ENCODE assay signal across 17 cellular contexts in the genomic region with DNA sequence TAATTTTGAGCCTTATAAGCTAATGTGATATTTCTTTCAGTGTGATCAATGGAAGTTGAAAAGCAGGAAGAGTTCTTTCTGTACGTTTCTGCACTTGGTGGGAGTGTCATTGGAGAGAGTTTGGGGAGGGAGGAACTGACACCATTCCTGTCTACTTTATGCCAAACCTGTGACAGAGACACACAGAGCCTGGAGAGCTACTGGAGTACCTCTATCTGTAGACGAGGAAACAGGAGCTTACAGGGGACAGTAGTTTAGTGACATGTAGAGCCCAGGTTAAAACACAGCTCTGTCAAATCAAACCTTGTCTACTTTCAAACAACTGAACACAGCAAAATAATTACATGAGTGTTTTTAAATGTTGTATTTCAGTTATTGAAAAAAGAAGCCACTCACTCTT.
DNase-seq lines count a peak whose midpoint lies in the region; ATAC-seq, FAIRE-seq and TF ChIP-seq lines count a peak whose summit lies in the region.
"Had no signal": no experiment of that assay in that cellular context is flagged by ENCODE, and none has a peak within 500 bp of the region (broad histone marks: within the 10 kb centered on the region; RNA-seq: fewer than 3 reads in every experiment).

No MANE protein-coding gene starts in this region.

- H3K36me3 Mint-ChIP-seq in Calu3 (ENCODE audit: insufficient read depth, unreplicated experiment) (no peaks in the 10 kb centered on the region), mesothelial cell of epicardium (no peaks in the 10 kb centered on the region)
- H3K36me3 Mint-ChIP-seq in activated T-helper 2 cell treated with anti-CD3 and anti-CD28 coated beads, Interferon-gamma antibody, Interleukin-2, Interleukin-4, amounts not matched to agents 10 μg/mL and 5 μg/mL and 100 μg/mL, durations not matched to agents 14 hours and 24 hours and 36 hours (ENCODE audit: low read depth), result peaks cover 4% of the 10 kb centered on the region
- H3K36me3 Mint-ChIP-seq in CD8-positive, alpha-beta memory T cell, result no peaks in the 10 kb centered on the region
- no peaks in the 10 kb centered on the region for H3K36me3 Mint-ChIP-seq in CD4-positive, alpha-beta memory T cell
- H3K36me3 Mint-ChIP-seq: immature natural killer cell, WTC11 had no signal

- no peaks in the 10 kb centered on the region for H3K27me3 ChIP-seq in CD8-positive, alpha-beta memory T cell (ENCODE audit: insufficient read depth, low read length, poor library complexity, severe bottlenecking)
- H3K27me3 ChIP-seq in CD4-positive, alpha-beta memory T cell (ENCODE audit: insufficient read depth, low read length), result no peaks in the 10 kb centered on the region
- H3K27me3 ChIP-seq: BLaER1 treated with 17β-estradiol and CSF1 and Interleukin-3, amounts not matched to agents 10 nM and 100 nM; brain microvascular endothelial cell had no signal

- H3K9me3 ChIP-seq in A549, result no peaks in the 10 kb centered on the region
- H3K9me3 ChIP-seq in CD8-positive, alpha-beta memory T cell (ENCODE audit: low read length), result no peaks in the 10 kb centered on the region
- H3K9me3 ChIP-seq in CD4-positive, alpha-beta memory T cell (ENCODE audit: control insufficient read depth in 1 of 2, low read length in 2 of 2), result no peaks in the 10 kb centered on the region
- H3K9me3 ChIP-seq: BLaER1 treated with 17β-estradiol and CSF1 and Interleukin-3, amounts not matched to agents 10 nM and 100 nM; mucosa of descending colon had no signal

- H3K27me3 Mint-ChIP-seq in Calu3 (ENCODE audit: unreplicated experiment), result no peaks in the 10 kb centered on the region
- peaks cover 1% of the 10 kb centered on the region for H3K27me3 Mint-ChIP-seq in activated T-helper 2 cell treated with anti-CD3 and anti-CD28 coated beads, Interferon-gamma antibody, Interleukin-2, Interleukin-4, amounts not matched to agents 10 μg/mL and 5 μg/mL and 100 μg/mL, durations not matched to agents 14 hours and 24 hours and 36 hours (ENCODE audit: low read depth)
- H3K27me3 Mint-ChIP-seq in mesothelial cell of epicardium (ENCODE audit: low read depth), result no peaks in the 10 kb centered on the region
- peaks cover 9 to 17% of the 10 kb centered on the region in 2 donors for H3K27me3 Mint-ChIP-seq in CD8-positive, alpha-beta memory T cell
- H3K27me3 Mint-ChIP-seq in CD4-positive, alpha-beta memory T cell, result peaks cover 8 to 19% of the 10 kb centered on the region in 2 donors

- no TSS peak for BruUV-seq in Calu3 (replicated peaks; lab: Mats Ljungman, UMichigan)

- ATAC-seq in A549, result peak in 1 of 2 experiments; percentile 30; a peak in 3 of 6 replicates

- peak overlapping the region; percentile 53 for H3K27ac Mint-ChIP-seq in Calu3 (ENCODE audit: unreplicated experiment)
- H3K27ac Mint-ChIP-seq in activated T-helper 2 cell treated with anti-CD3 and anti-CD28 coated beads, Interferon-gamma antibody, Interleukin-2, Interleukin-4, amounts not matched to agents 10 μg/mL and 5 μg/mL and 100 μg/mL, durations not matched to agents 14 hours and 24 hours and 36 hours, result peak overlapping the region; percentile 97
- H3K27ac Mint-ChIP-seq in mesothelial cell of epicardium, result peak overlapping the region; percentile 37
- H3K27ac Mint-ChIP-seq in CD8-positive, alpha-beta memory T cell, result peak overlapping the region in 2 of 8 donors; percentile 14 to 39
- H3K27ac Mint-ChIP-seq in CD4-positive, alpha-beta memory T cell, result peak overlapping the region in 3 of 7 donors; percentile 8 to 51 (median 48)
- H3K27ac Mint-ChIP-seq: progenitor cell of endocrine pancreas had no signal

- intact Hi-C loops in Calu3 (cut with micrococcal nuclease; ENCODE audit: unreplicated experiment), result no loop called here
- intact Hi-C loops in activated T-helper 2 cell treated with anti-CD3 and anti-CD28 coated beads, Interferon-gamma antibody, Interleukin-2, Interleukin-4, amounts not matched to agents 10 μg/mL and 5 μg/mL and 100 μg/mL, durations not matched to agents 14 hours and 24 hours and 36 hours (cut with micrococcal nuclease), result loop anchor here (1.0 to 10.0 kb wide), 7 partner anchors 9 to 905 kb away; no protein-coding TSS in a partner anchor
- intact Hi-C loops in CD4-positive, alpha-beta memory T cell (cut with micrococcal nuclease), result no loop called here

- DNase-seq in A549 (ENCODE audit: low read depth in 1 of 2, low spot score in 1 of 2), result peak in 1 of 2 experiments; percentile 50
- no peak for DNase-seq in Calu3
- DNase-seq in activated T-helper 2 cell treated with anti-CD3 and anti-CD28 coated beads, Interferon-gamma antibody, Interleukin-2, Interleukin-4, amounts not matched to agents 10 μg/mL and 5 μg/mL and 100 μg/mL, durations not matched to agents 14 hours and 24 hours and 36 hours (ENCODE audit: low spot score), result no peak
- no peak for DNase-seq in mesothelial cell of epicardium (ENCODE audit: low spot score in 2 of 2, unreplicated experiment in 2 of 2)
- no peak for DNase-seq in NCI-H526 (lab: John Stamatoyannopoulos, UW)
- DNase-seq in GM19238 (ENCODE audit: insufficient read length, low spot score), result no peak
- DNase-seq in CD8-positive, alpha-beta memory T cell, result no peak
- no peak for DNase-seq in CD4-positive, alpha-beta memory T cell
- DNase-seq: brain microvascular endothelial cell; effector CD8-positive, alpha-beta T cell; foreskin fibroblast; immature natural killer cell; mucosa of descending colon; NCI-H82 had no signal

- CTCF ChIA-PET in A549 (lab: Yijun Ruan, JAX) (interaction anchor here (1.1 to 3.6 kb wide), 6 partner anchors 8 to 33 kb away, joined by 3 to 13 read pairs (median 4); no protein-coding TSS in a partner anchor), Calu3 (lab: Charles Lee) (interaction anchor here (1.2 to 1.7 kb wide), 2 partner anchors 10 to 21 kb away, joined by 3 to 4 read pairs; no protein-coding TSS in a partner anchor)
- CTCF ChIA-PET in CD8-positive, alpha-beta memory T cell (lab: Charles Lee), result interaction anchor here (1.0 kb wide), 1 partner anchor 10 kb away, joined by 3 read pairs; no protein-coding TSS in a partner anchor
- CTCF ChIA-PET in CD4-positive, alpha-beta memory T cell (lab: Charles Lee; ENCODE audit: partially characterized antibody), result interaction anchor here (5.6 kb wide), 1 partner anchor 11 kb away, joined by 36 read pairs; no protein-coding TSS in a partner anchor

- H3K9me3 Mint-ChIP-seq in Calu3 (ENCODE audit: low read depth, unreplicated experiment) (no peaks in the 10 kb centered on the region), mesothelial cell of epicardium (no peaks in the 10 kb centered on the region)
- H3K9me3 Mint-ChIP-seq in activated T-helper 2 cell treated with anti-CD3 and anti-CD28 coated beads, Interferon-gamma antibody, Interleukin-2, Interleukin-4, amounts not matched to agents 10 μg/mL and 5 μg/mL and 100 μg/mL, durations not matched to agents 14 hours and 24 hours and 36 hours, result peaks cover 6% of the 10 kb centered on the region
- H3K9me3 Mint-ChIP-seq in CD8-positive, alpha-beta memory T cell, result peaks cover 0 to 2% (median 0%) of the 10 kb centered on the region in 5 donors
- no peaks in the 10 kb centered on the region for H3K9me3 Mint-ChIP-seq in CD4-positive, alpha-beta memory T cell
- H3K9me3 Mint-ChIP-seq: immature natural killer cell, WTC11 had no signal

- no peaks in the 10 kb centered on the region for H3K36me3 ChIP-seq in CD8-positive, alpha-beta memory T cell (ENCODE audit: insufficient read depth, low read length)
- H3K36me3 ChIP-seq in CD4-positive, alpha-beta memory T cell (ENCODE audit: insufficient read depth, low read length), result no peaks in the 10 kb centered on the region
- H3K36me3 ChIP-seq: BLaER1 treated with 17β-estradiol and CSF1 and Interleukin-3, amounts not matched to agents 10 nM and 100 nM; brain microvascular endothelial cell had no signal

- H3K4me1 ChIP-seq in A549, result peaks cover 89% of the 10 kb centered on the region
- H3K4me1 ChIP-seq in CD8-positive, alpha-beta memory T cell (ENCODE audit: insufficient read depth, low read length), result no peaks in the 10 kb centered on the region
- H3K4me1 ChIP-seq in CD4-positive, alpha-beta memory T cell (ENCODE audit: insufficient read depth, low read length), result no peaks in the 10 kb centered on the region

- H3K4me3 ChIP-seq in A549, result peak overlapping the region; percentile 21
- no peak overlapping the region for H3K4me3 ChIP-seq in CD8-positive, alpha-beta memory T cell (ENCODE audit: low read length)
- H3K4me3 ChIP-seq in CD4-positive, alpha-beta memory T cell (ENCODE audit: low read length in 2 of 2), result no peak overlapping the region
- H3K4me3 ChIP-seq: BLaER1 treated with 17β-estradiol and CSF1 and Interleukin-3, amounts not matched to agents 10 nM and 100 nM; mucosa of descending colon had no signal

- TF ChIP-seq POLR2A in A549 (IDR thresholded peaks at IDR 0.05; ENCODE audit: low read length), result no peak

- TF ChIP-seq CTCF in A549 (IDR thresholded peaks at IDR 0.05), result no peak
- no peak for TF ChIP-seq CTCF in Calu3 (IDR thresholded peaks at IDR 0.05; ENCODE audit: unreplicated experiment)
- no peak for TF ChIP-seq CTCF in mesothelial cell of epicardium (IDR thresholded peaks at IDR 0.05; ENCODE audit: unreplicated experiment)

- TF ChIP-seq RAD21 in A549 (conservative IDR thresholded peaks at IDR 0.05 in 1 of 2, IDR thresholded peaks at IDR 0.05 in 1 of 2), result no peak

- TF ChIP-seq EP300 in A549 (IDR thresholded peaks at IDR 0.05), result no peak

- H3K27ac ChIP-seq in A549, result peak overlapping the region; percentile 90 to 95
- no peak overlapping the region for H3K27ac ChIP-seq in CD8-positive, alpha-beta memory T cell (ENCODE audit: low read depth, low read length)
- no peak overlapping the region for H3K27ac ChIP-seq in CD4-positive, alpha-beta memory T cell (ENCODE audit: low read depth, low read length)
- H3K27ac ChIP-seq: BLaER1 treated with 17β-estradiol and CSF1 and Interleukin-3, amounts not matched to agents 10 nM and 100 nM had no signal

- POLR2A ChIA-PET in A549 (lab: Yijun Ruan, JAX), result interaction anchor here (0.6 to 5.2 kb wide), 6 partner anchors 22 to 899 kb away, joined by 3 to 36 read pairs (median 6); no protein-coding TSS in a partner anchor
- POLR2A ChIA-PET in CD8-positive, alpha-beta memory T cell (lab: Charles Lee), result no interaction called here
- POLR2A ChIA-PET in CD4-positive, alpha-beta memory T cell (lab: Charles Lee; ENCODE audit: partially characterized antibody), result no interaction called here

- peaks cover 58% of the 10 kb centered on the region for H3K4me1 Mint-ChIP-seq in Calu3 (ENCODE audit: low read depth, unreplicated experiment)
- peaks cover 50% of the 10 kb centered on the region for H3K4me1 Mint-ChIP-seq in activated T-helper 2 cell treated with anti-CD3 and anti-CD28 coated beads, Interferon-gamma antibody, Interleukin-2, Interleukin-4, amounts not matched to agents 10 μg/mL and 5 μg/mL and 100 μg/mL, durations not matched to agents 14 hours and 24 hours and 36 hours (ENCODE audit: low read depth)
- peaks cover 78% of the 10 kb centered on the region for H3K4me1 Mint-ChIP-seq in mesothelial cell of epicardium
- H3K4me1 Mint-ChIP-seq in CD8-positive, alpha-beta memory T cell, result peaks cover 2 to 6% (median 3%) of the 10 kb centered on the region in 3 donors
- H3K4me1 Mint-ChIP-seq in CD4-positive, alpha-beta memory T cell, result peaks cover 3 to 13% (median 8%) of the 10 kb centered on the region in 4 donors

- H3K4me2 ChIP-seq in A549, result peak overlapping the region; percentile 83

- FAIRE-seq in A549 (lab: Jason Lieb, UNC), result no peak

- no peak overlapping the region for H3K4me3 Mint-ChIP-seq in Calu3 (ENCODE audit: low read depth, unreplicated experiment)
- peak overlapping the region; percentile 26 for H3K4me3 Mint-ChIP-seq in activated T-helper 2 cell treated with anti-CD3 and anti-CD28 coated beads, Interferon-gamma antibody, Interleukin-2, Interleukin-4, amounts not matched to agents 10 μg/mL and 5 μg/mL and 100 μg/mL, durations not matched to agents 14 hours and 24 hours and 36 hours (ENCODE audit: low read depth)
- H3K4me3 Mint-ChIP-seq in mesothelial cell of epicardium, result no peak overlapping the region
- H3K4me3 Mint-ChIP-seq in CD8-positive, alpha-beta memory T cell, result no peak overlapping the region
- H3K4me3 Mint-ChIP-seq in CD4-positive, alpha-beta memory T cell, result peak overlapping the region in 2 of 8 donors; percentile 26 to 35
- H3K4me3 Mint-ChIP-seq: WTC11 had no signal

- 2% methylated on average over 2 of the region's 2 CpGs for WGBS in A549 (ENCODE audit: missing lambda C conversion rate)

Comparison
In these comparisons a context has a peak if more than half of its experiments do, and no peak if none do; other contexts are left out.
1. H3K27ac ChIP-seq: peak in A549 (2 of 2); none in CD8-positive, alpha-beta memory T cell (single experiment) and CD4-positive, alpha-beta memory T cell (single experiment).